1 cellular context compared by ENCODE assay signal in genomic region chr15:96670389-96670788, GRCh38.
TF ChIP-seq lines count a peak whose summit lies in the region.

No MANE protein-coding gene starts in this region.

TF ChIP-seq in GM23338, 12 proteins besides CTCF, POLR2A, EP300 and RAD21 (continued from another document):
- TF ChIP-seq, protein P1, sequence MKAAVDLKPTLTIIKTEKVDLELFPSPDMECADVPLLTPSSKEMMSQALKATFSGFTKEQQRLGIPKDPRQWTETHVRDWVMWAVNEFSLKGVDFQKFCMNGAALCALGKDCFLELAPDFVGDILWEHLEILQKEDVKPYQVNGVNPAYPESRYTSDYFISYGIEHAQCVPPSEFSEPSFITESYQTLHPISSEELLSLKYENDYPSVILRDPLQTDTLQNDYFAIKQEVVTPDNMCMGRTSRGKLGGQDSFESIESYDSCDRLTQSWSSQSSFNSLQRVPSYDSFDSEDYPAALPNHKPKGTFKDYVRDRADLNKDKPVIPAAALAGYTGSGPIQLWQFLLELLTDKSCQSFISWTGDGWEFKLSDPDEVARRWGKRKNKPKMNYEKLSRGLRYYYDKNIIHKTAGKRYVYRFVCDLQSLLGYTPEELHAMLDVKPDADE (IDR thresholded peaks at IDR 0.05) = no peak
- TF ChIP-seq JUNB (IDR thresholded peaks at IDR 0.05; ENCODE audit: unreplicated experiment) (no peak), ZNF114 (CRISPR knock-in tag; IDR thresholded peaks at IDR 0.05) (no peak), EZH2 (IDR thresholded peaks at IDR 0.05; ENCODE audit: low read depth, unreplicated experiment) (no peak), STAT1 (IDR thresholded peaks at IDR 0.05; ENCODE audit: unreplicated experiment) (no peak), NANOG (IDR thresholded peaks at IDR 0.05; ENCODE audit: borderline replicate concordance) (no peak)
